Comparison of ENCODE assay signal across 14 cellular contexts in the genomic region with DNA sequence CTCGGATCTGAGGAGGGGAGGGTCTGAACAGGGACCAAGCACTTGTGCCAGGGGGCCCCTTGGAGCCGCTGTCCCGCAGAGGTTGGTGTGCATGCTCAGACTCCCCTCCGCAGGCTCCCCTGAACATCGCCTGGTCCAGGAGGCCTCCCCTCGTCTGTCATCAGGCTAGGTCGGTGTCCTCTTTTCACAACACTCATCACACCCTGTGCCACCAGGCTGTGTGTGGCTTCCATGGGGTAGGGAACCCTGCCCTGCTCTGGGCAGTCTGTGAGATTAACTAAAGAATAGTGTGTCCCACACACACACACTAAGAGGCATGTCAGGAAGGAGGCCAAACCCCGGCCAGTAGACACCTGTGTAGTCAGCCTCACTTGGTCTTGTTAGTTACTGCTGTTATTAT.
"Had no signal": no experiment of that assay in that cellular context is flagged by ENCODE, and none has a peak within 500 bp of the region (broad histone marks: within the 10 kb centered on the region; RNA-seq: fewer than 3 reads in every experiment).

No MANE protein-coding gene starts in this region.

- H3K27me3 ChIP-seq: adrenal gland, ascending aorta, tibial nerve had no signal

- H3K27ac ChIP-seq: adrenal gland, ascending aorta, dorsolateral prefrontal cortex, esophagus muscularis mucosa, parathyroid adenoma, tibial nerve, WERI-Rb-1 had no signal

- DNase-seq: activated naive CD4-positive, alpha-beta T cell; glutamatergic neuron; hippocampal formation; nephron progenitor cell; right cardiac atrium; stimulated activated CD4-positive, alpha-beta T cell treated with anti-CD3 and anti-CD28 coated beads, Interleukin-4, amount 100 ng/mL, for 24 hours; T-cell; WERI-Rb-1 had no signal

- H3K9me3 ChIP-seq: adrenal gland, ascending aorta, esophagus muscularis mucosa, tibial nerve had no signal

- H3K4me1 ChIP-seq: adrenal gland, ascending aorta, esophagus muscularis mucosa, parathyroid adenoma, tibial nerve had no signal

- H3K9ac ChIP-seq: parathyroid adenoma had no signal

- H3K4me3 ChIP-seq: adrenal gland, ascending aorta, dorsolateral prefrontal cortex, esophagus muscularis mucosa, tibial nerve had no signal

- H3K36me3 ChIP-seq: adrenal gland, ascending aorta, esophagus muscularis mucosa, tibial nerve, WERI-Rb-1 had no signal
